Comparison of ENCODE assay signal across 1 cellular context in genomic region chr2:144705328-144706245, GRCh38.
A peak's percentile ranks its signal among the peaks of the same experiment; 100 is the strongest.
TF ChIP-seq lines count a peak whose summit lies in the region.

No MANE protein-coding gene starts in this region.

TF ChIP-seq in K562, 482 proteins besides CTCF, POLR2A, EP300 and RAD21 (continued from another document):
- TF ChIP-seq RREB1 (CRISPR knock-in tag; IDR thresholded peaks at IDR 0.05) (no peak), ZNF830 (CRISPR knock-in tag; IDR thresholded peaks at IDR 0.05) (no peak), DIDO1 (tag; IDR thresholded peaks at IDR 0.05; ENCODE audit: low read depth) (no peak), CREM (IDR thresholded peaks at IDR 0.05; ENCODE audit: low read depth) (no peak), BHLHE40 (IDR thresholded peaks at IDR 0.05; ENCODE audit: low read length) (no peak), ZC3H8 (IDR thresholded peaks at IDR 0.05) (no peak), TCF7 (IDR thresholded peaks at IDR 0.05; ENCODE audit: borderline replicate concordance) (no peak), TEAD1 (CRISPR knock-in tag; IDR thresholded peaks at IDR 0.05) (no peak), RFX1 (IDR thresholded peaks at IDR 0.05) (no peak), CLOCK (CRISPR knock-in tag; IDR thresholded peaks at IDR 0.05; ENCODE audit: borderline replicate concordance) (no peak), FOXJ2 (tag; IDR thresholded peaks at IDR 0.05) (peak; percentile 67), SRSF9 (IDR thresholded peaks at IDR 0.05; ENCODE audit: borderline replicate concordance, low read depth, low read length) (no peak), ZBED1 (IDR thresholded peaks at IDR 0.05) (no peak), E2F8 (IDR thresholded peaks at IDR 0.05; ENCODE audit: low read depth, partially characterized antibody) (no peak), ZNF354B (CRISPR knock-in tag; IDR thresholded peaks at IDR 0.05) (no peak), CBFA2T3 (IDR thresholded peaks at IDR 0.05) (no peak), SMAD1 (IDR thresholded peaks at IDR 0.05; ENCODE audit: low read depth, low read length, partially characterized antibody) (no peak), ZNF398 (CRISPR knock-in tag; IDR thresholded peaks at IDR 0.05) (no peak), HDAC6 (IDR thresholded peaks at IDR 0.05; ENCODE audit: low read depth, low read length) (no peak), ZNF24 (IDR thresholded peaks at IDR 0.05) (no peak), GTF2A2 (tag; IDR thresholded peaks at IDR 0.05) (no peak; the same call in 1 of the 2 replicates)
- TF ChIP-seq, protein P1, sequence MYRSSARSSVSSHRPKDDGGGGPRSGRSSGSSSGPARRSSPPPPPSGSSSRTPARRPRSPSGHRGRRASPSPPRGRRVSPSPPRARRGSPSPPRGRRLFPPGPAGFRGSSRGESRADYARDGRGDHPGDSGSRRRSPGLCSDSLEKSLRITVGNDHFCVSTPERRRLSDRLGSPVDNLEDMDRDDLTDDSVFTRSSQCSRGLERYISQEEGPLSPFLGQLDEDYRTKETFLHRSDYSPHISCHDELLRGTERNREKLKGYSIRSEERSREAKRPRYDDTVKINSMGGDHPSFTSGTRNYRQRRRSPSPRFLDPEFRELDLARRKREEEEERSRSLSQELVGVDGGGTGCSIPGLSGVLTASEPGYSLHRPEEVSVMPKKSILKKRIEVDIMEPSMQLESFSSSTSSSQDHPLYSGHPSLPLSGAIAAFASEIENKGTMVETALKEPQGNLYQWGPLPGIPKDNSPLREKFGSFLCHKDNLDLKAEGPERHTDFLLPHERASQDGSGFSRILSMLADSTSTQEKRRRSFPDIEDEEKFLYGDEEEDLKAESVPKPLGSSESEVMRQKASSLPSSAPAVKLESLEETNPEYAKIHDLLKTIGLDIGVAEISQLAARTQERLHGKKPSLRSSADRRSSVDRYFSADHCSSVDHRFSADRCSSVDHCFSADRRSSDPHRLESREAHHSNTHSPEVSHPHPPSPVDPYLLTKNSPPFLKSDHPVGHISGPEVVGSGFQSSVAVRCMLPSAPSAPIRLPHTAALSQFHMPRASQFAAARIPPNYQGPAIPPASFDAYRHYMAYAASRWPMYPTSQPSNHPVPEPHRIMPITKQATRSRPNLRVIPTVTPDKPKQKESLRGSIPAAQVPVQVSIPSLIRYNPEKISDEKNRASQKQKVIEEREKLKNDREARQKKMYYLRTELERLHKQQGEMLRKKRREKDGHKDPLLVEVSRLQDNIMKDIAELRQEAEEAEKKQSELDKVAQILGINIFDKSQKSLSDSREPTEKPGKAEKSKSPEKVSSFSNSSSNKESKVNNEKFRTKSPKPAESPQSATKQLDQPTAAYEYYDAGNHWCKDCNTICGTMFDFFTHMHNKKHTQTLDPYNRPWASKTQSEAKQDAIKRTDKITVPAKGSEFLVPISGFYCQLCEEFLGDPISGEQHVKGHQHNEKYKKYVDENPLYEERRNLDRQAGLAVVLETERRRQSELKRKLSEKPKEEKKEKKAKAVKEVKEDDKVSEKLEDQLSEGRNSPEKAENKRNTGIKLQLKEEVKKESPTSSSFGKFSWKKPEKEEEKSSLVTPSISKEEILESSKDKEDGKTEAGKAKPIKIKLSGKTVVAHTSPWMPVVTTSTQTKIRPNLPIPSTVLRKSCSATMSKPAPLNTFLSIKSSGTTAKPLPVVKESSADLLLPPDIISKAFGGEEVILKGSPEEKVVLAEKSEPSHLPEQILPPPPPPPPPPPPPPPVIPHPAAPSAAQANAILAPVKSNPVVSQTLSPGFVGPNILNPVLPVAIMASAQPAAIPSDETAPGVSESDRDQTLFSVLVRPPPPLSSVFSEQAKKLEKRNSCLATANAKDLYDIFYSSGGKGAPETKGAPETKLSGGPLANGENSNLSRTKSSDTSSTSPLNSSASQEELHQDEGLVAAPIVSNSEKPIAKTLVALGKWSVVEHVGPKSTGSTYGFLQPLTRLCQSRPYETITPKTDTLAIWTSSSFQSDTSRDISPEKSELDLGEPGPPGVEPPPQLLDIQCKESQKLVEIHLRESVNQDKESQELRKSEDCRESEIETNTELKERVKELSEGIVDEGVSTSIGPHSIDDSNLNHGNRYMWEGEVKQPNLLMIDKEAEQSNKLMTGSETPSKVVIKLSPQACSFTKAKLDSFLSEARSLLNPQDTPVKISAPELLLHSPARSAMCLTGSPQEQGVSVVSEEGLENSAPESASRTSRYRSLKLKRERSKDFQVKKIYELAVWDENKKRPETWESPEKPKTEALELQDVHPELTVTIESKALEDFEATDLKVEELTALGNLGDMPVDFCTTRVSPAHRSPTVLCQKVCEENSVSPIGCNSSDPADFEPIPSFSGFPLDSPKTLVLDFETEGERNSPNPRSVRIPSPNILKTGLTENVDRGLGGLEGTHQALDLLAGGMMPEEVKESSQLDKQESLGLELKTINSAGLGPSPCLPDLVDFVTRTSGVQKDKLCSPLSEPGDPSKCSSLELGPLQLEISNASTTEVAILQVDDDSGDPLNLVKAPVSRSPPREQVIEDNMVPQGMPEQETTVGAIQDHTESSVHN (IDR thresholded peaks at IDR 0.05; ENCODE audit: borderline replicate concordance in 1 of 2, low read depth in 1 of 2) = no peak
